27 cellular contexts compared by ENCODE assay signal in the genomic region with DNA sequence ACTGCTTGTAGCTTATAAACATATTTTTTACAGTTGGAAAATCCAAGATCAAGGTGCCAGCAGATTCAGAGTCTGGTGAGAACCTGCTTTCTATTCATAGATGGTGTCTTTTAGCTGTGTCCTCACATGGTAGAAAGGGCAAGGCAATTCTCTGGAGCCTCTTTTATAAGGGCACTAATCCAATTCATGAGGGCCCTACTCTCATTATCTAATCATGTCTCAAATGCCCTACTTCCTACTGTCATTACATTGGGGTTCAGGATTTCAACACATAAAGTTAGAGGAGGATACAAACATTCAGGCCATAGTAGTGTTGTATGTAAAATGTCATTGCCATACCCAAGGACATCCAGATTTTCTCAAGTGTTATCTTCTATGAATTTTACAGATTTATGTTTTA.
"Had no signal": no experiment of that assay in that cellular context is flagged by ENCODE, and none has a peak within 500 bp of the region (broad histone marks: within the 10 kb centered on the region; RNA-seq: fewer than 3 reads in every experiment).

No MANE protein-coding gene starts in this region.

- H3K4me1 ChIP-seq: parathyroid adenoma, psoas muscle, right lobe of liver, sigmoid colon, suprapubic skin, testis, tibial artery, transverse colon, upper lobe of right lung, uterus had no signal

- H3K27ac ChIP-seq: neural progenitor cell, ovary, parathyroid adenoma, psoas muscle, right lobe of liver, sigmoid colon, suprapubic skin, testis, tibial artery, transverse colon, upper lobe of right lung, uterus had no signal

- H3K9me3 ChIP-seq: ovary, psoas muscle, right lobe of liver, sigmoid colon, suprapubic skin, testis, tibial artery, transverse colon, upper lobe of right lung, uterus had no signal

- H3K36me3 ChIP-seq: neural progenitor cell, ovary, right lobe of liver, sigmoid colon, suprapubic skin, tibial artery, transverse colon, upper lobe of right lung, uterus had no signal

- ATAC-seq: natural killer cell; psoas muscle; right cardiac atrium; right lobe of liver; stimulated activated memory B cell treated with anti-CD40 and anti-IgM and Interleukin-4, amounts not matched to agents 10 μg/mL and 1 μg/mL and 100 μg/mL, for 72 hours; stimulated activated naive CD8-positive, alpha-beta T cell treated with anti-CD3 and anti-CD28 coated beads, Interleukin-15, amount 100 ng/mL, for 72 hours; stimulated activated naive CD8-positive, alpha-beta T cell treated with anti-CD3 and anti-CD28 coated beads, Interleukin-15, Interleukin-2, amounts not matched to agents 100 U/mL and 50 U/mL, for 24 hours; upper lobe of right lung had no signal

- H3K4me3 ChIP-seq: neural progenitor cell, ovary, psoas muscle, right lobe of liver, sigmoid colon, suprapubic skin, testis, tibial artery, transverse colon, upper lobe of right lung, uterus had no signal

- DNase-seq: natural killer cell; occipital lobe; ovary; posterior cingulate gyrus; psoas muscle; right cardiac atrium; right lobe of liver; sigmoid colon; small intestine; stimulated activated CD4-positive, alpha-beta T cell treated with anti-CD3 and anti-CD28 coated beads, Interleukin-15, amount 100 ng/mL, for 24 hours; stimulated activated CD4-positive, alpha-beta T cell treated with anti-CD3 and anti-CD28 coated beads, Interleukin-2, amount 100 ng/mL, for 24 hours; stimulated activated CD4-positive, alpha-beta T cell treated with anti-CD3 and anti-CD28 coated beads, Interleukin-2, amount 100 ng/mL, for 48 hours; stimulated activated CD4-positive, alpha-beta T cell treated with anti-CD3 and anti-CD28 coated beads, Interleukin-4, amount 100 ng/mL, for 4 hours; stimulated activated CD8-positive, alpha-beta memory T cell treated with anti-CD3 and anti-CD28 coated beads, Interleukin-4, amount 100 ng/mL, for 48 hours; stimulated activated naive CD4-positive, alpha-beta T cell; stimulated activated naive CD8-positive, alpha-beta T cell treated with anti-CD3 and anti-CD28 coated beads, Interleukin-15, amount 100 ng/mL, for 72 hours; stimulated activated naive CD8-positive, alpha-beta T cell treated with anti-CD3 and anti-CD28 coated beads, Interleukin-15, Interleukin-2, amounts not matched to agents 100 U/mL and 50 U/mL, for 24 hours; substantia nigra; testis; tibial artery; transverse colon; upper lobe of right lung; uterus had no signal

- H3K27me3 ChIP-seq: neural progenitor cell, ovary, right lobe of liver, sigmoid colon, suprapubic skin, testis, tibial artery, transverse colon, upper lobe of right lung, uterus had no signal
